In genomic region chr11:47355283-47356128, GRCh38 we compare ENCODE assay signal across 1 cellular context.
TF ChIP-seq lines count a peak whose summit lies in the region.

No MANE protein-coding gene starts in this region.

TF ChIP-seq in HepG2, 621 proteins besides CTCF, POLR2A, EP300 and RAD21 (continued from another document and continues in another):
- TF ChIP-seq ZBTB7A (CRISPR knock-in tag; IDR thresholded peaks at IDR 0.05) (no peak; the same call in 1 of the 2 replicates), RNF2 (conservative IDR thresholded peaks at IDR 0.05; ENCODE audit: low read depth) (no peak), ZFP90 (CRISPR knock-in tag; IDR thresholded peaks at IDR 0.05; ENCODE audit: borderline replicate concordance) (no peak), CENPBD1 (CRISPR knock-in tag; IDR thresholded peaks at IDR 0.05; ENCODE audit: borderline replicate concordance, low read depth) (no peak), FIP1L1 (IDR thresholded peaks at IDR 0.05; ENCODE audit: borderline replicate concordance, insufficient read depth, low read depth, low read length) (no peak), CCAR2 (optimal IDR thresholded peaks at IDR 0.05; ENCODE audit: low read depth, low read length) (no peak), ZNF569 (CRISPR knock-in tag; IDR thresholded peaks at IDR 0.05; ENCODE audit: borderline replicate concordance) (no peak), FUBP1 (CRISPR knock-in tag; IDR thresholded peaks at IDR 0.05; ENCODE audit: borderline replicate concordance) (no peak), ZNF264 (CRISPR knock-in tag; IDR thresholded peaks at IDR 0.05) (no peak; the same call in 1 of the 2 replicates), NFYB (CRISPR knock-in tag; IDR thresholded peaks at IDR 0.05) (no peak), RXRA (CRISPR knock-in tag; IDR thresholded peaks at IDR 0.05) (peak; percentile 69), KIAA2018 (CRISPR knock-in tag; IDR thresholded peaks at IDR 0.05; ENCODE audit: borderline replicate concordance) (no peak), ISL2 (CRISPR knock-in tag; IDR thresholded peaks at IDR 0.05) (no peak), TARDBP (CRISPR knock-in tag; IDR thresholded peaks at IDR 0.05) (0 out of 2 replicates have a peak, but pooled peaks have one; percentile 50), RFXANK (CRISPR knock-in tag; IDR thresholded peaks at IDR 0.05) (0 out of 2 replicates have a peak, but pooled peaks have one; percentile 41), ZNF546 (CRISPR knock-in tag; conservative IDR thresholded peaks at IDR 0.05) (no peak), TAF1 (CRISPR knock-in tag; IDR thresholded peaks at IDR 0.05) (no peak), ZNF350 (CRISPR knock-in tag; IDR thresholded peaks at IDR 0.05; ENCODE audit: borderline replicate concordance, low read depth) (no peak), FOXJ3 (CRISPR knock-in tag; IDR thresholded peaks at IDR 0.05; ENCODE audit: borderline replicate concordance) (no peak), SETDB1 (CRISPR knock-in tag; IDR thresholded peaks at IDR 0.05; ENCODE audit: borderline replicate concordance) (no peak), ZNF841 (CRISPR knock-in tag; IDR thresholded peaks at IDR 0.05; ENCODE audit: borderline replicate concordance) (0 out of 2 replicates have a peak, but pooled peaks have one; percentile 39), RORA (CRISPR knock-in tag; IDR thresholded peaks at IDR 0.05) (no peak), CREB1 (IDR thresholded peaks at IDR 0.05) (no peak), CREB1 (CRISPR knock-in tag; IDR thresholded peaks at IDR 0.05) (no peak), SOX6 (IDR thresholded peaks at IDR 0.05) (no peak), SOX6 (CRISPR knock-in tag; IDR thresholded peaks at IDR 0.05) (peak; percentile 25; the same call in 1 of the 2 replicates), GATAD2A (CRISPR knock-in tag; IDR thresholded peaks at IDR 0.05) (peak; percentile 71), MEIS2 (CRISPR knock-in tag; IDR thresholded peaks at IDR 0.05) (no peak), GTF2F1 (IDR thresholded peaks at IDR 0.05; ENCODE audit: low read length) (no peak), ATAD3A (CRISPR knock-in tag; IDR thresholded peaks at IDR 0.05) (no peak), TRAFD1 (CRISPR knock-in tag; IDR thresholded peaks at IDR 0.05; ENCODE audit: borderline replicate concordance) (no peak), ATF7 (IDR thresholded peaks at IDR 0.05) (no peak), ATF7 (CRISPR knock-in tag; IDR thresholded peaks at IDR 0.05) (no peak), ZNF275 (CRISPR knock-in tag; IDR thresholded peaks at IDR 0.05; ENCODE audit: borderline replicate concordance) (no peak), ZBTB8A (CRISPR knock-in tag; IDR thresholded peaks at IDR 0.05; ENCODE audit: borderline replicate concordance, low read depth) (no peak), GZF1 (CRISPR knock-in tag; IDR thresholded peaks at IDR 0.05) (no peak), ZNF382 (CRISPR knock-in tag; IDR thresholded peaks at IDR 0.05; ENCODE audit: borderline replicate concordance) (no peak), ATF6 (CRISPR knock-in tag; conservative IDR thresholded peaks at IDR 0.05) (no peak), ZNF512 (CRISPR knock-in tag; IDR thresholded peaks at IDR 0.05) (no peak), KMT2B (CRISPR knock-in tag; IDR thresholded peaks at IDR 0.05) (no peak), TCF7L2 (IDR thresholded peaks at IDR 0.05; ENCODE audit: low read depth, low read length) (no peak), ATF1 (CRISPR knock-in tag; IDR thresholded peaks at IDR 0.05) (no peak), ZNF878 (CRISPR knock-in tag; IDR thresholded peaks at IDR 0.05) (no peak), ZBTB20 (CRISPR knock-in tag; IDR thresholded peaks at IDR 0.05; ENCODE audit: borderline replicate concordance, low read depth) (0 out of 2 replicates have a peak, but pooled peaks have one; percentile 16), ZNF24 (IDR thresholded peaks at IDR 0.05) (no peak), GMEB2 (CRISPR knock-in tag; IDR thresholded peaks at IDR 0.05; ENCODE audit: low read depth) (no peak), NR2F2 (IDR thresholded peaks at IDR 0.05; ENCODE audit: borderline replicate concordance, low read depth) (no peak; the same call in 1 of the 2 replicates), POLR2G (IDR thresholded peaks at IDR 0.05; ENCODE audit: low read depth, low read length) (no peak), ZNF879 (CRISPR knock-in tag; IDR thresholded peaks at IDR 0.05) (no peak)
